In genomic region chr13:72960114-72960513, GRCh38 we compare ENCODE assay signal across 27 cellular contexts.
DNase-seq lines count a peak whose midpoint lies in the region; ATAC-seq and TF ChIP-seq lines count a peak whose summit lies in the region.
"Had no signal": no experiment of that assay in that cellular context is flagged by ENCODE, and none has a peak within 500 bp of the region (broad histone marks: within the 10 kb centered on the region; RNA-seq: fewer than 3 reads in every experiment).

No MANE protein-coding gene starts in this region.

- in situ Hi-C loops in mammary epithelial cell (cut with MboI; ENCODE audit: low sequenced_read_pairs in 2 of 2): no loop called here

- intact Hi-C loops in mammary epithelial cell (cut with micrococcal nuclease) (no loop called here), breast epithelium (cut with DNase I; ENCODE audit: low total_unique reads) (no loop called here), lower lobe of right lung (cut with DNase I) (no loop called here)

- whole genome bisulfite sequencing in mammary epithelial cell (ENCODE audit: low coverage, missing lambda C conversion rate): 99% methylated on average over 4 of the region's 4 CpGs
- WGBS in SK-N-SH (ENCODE audit: low lambda C conversion rate): 96% methylated on average over 4 of the region's 4 CpGs

- H3K4me1 ChIP-seq in mammary epithelial cell (ENCODE audit: insufficient read depth, low read length) (peaks cover 8% of the 10 kb centered on the region), breast epithelium (no peaks in the 10 kb centered on the region), lower lobe of right lung (peaks cover 5% of the 10 kb centered on the region), SK-N-SH (ENCODE audit: control insufficient read depth in 1 of 2, insufficient read depth in 2 of 2, low read depth in 1 of 2, low read length in 1 of 2) (no peaks in the 10 kb centered on the region)
- H3K4me1 ChIP-seq: heart right ventricle had no signal

- H3K79me2 ChIP-seq in mammary epithelial cell (ENCODE audit: insufficient read depth, low read length) (no peaks in the 10 kb centered on the region), SK-N-SH (ENCODE audit: insufficient read depth) (no peaks in the 10 kb centered on the region)

- H3K27me3 ChIP-seq in mammary epithelial cell (ENCODE audit: insufficient read depth, low read length) (no peaks in the 10 kb centered on the region), breast epithelium (no peaks in the 10 kb centered on the region), lower lobe of right lung (ENCODE audit: low read depth) (no peaks in the 10 kb centered on the region), SK-N-SH (ENCODE audit: insufficient read depth) (no peaks in the 10 kb centered on the region)
- H3K27me3 ChIP-seq: BLaER1 treated with 17β-estradiol and CSF1 and Interleukin-3, amounts not matched to agents 10 nM and 100 nM; heart right ventricle had no signal

- H3K9ac ChIP-seq in mammary epithelial cell (ENCODE audit: insufficient read depth, low read length) (no peak overlapping the region), SK-N-SH (no peak overlapping the region)
- H3K9ac ChIP-seq: BLaER1 treated with 17β-estradiol and CSF1 and Interleukin-3, amounts not matched to agents 10 nM and 100 nM had no signal

- DNase-seq in mammary epithelial cell: no peak
- DNase-seq in breast epithelium (ENCODE audit: low spot score in 2 of 2): no peak
- DNase-seq in WTC11 (ENCODE audit: low spot score): no peak
- no peak for DNase-seq in mesothelial cell of epicardium (ENCODE audit: low spot score in 2 of 2, unreplicated experiment in 2 of 2)
- DNase-seq in lower lobe of right lung: no peak
- no peak for DNase-seq in SK-N-SH
- DNase-seq: activated CD4-positive, alpha-beta T cell treated with anti-CD3 and anti-CD28 coated beads, Interleukin-2, amount 10 ng/mL, durations not matched to agents 7 days and 5 days; activated CD8-positive, alpha-beta memory T cell treated with anti-CD3 and anti-CD28 coated beads, Interleukin-2, amount 10 ng/mL, durations not matched to agents 7 days and 5 days; aorta; Calu3; heart right ventricle; Karpas-422; left ventricle myocardium superior; MV-4-11; NCI-H187 treated with DMSO at 0.1 percent for 48 hours; NCI-H446 treated with DMSO at 0.1 percent for 48 hours; stimulated activated naive B cell treated with anti-CD40 and anti-IgM and Interleukin-4, amounts not matched to agents 10 μg/mL and 1 μg/mL and 100 μg/mL, for 72 hours; T-helper 2 cell had no signal

- H3K4me1 Mint-ChIP-seq in WTC11: peaks cover 16% of the 10 kb centered on the region
- H3K4me1 Mint-ChIP-seq in mesothelial cell of epicardium: peaks cover 22% of the 10 kb centered on the region
- H3K4me1 Mint-ChIP-seq: activated CD4-positive, alpha-beta T cell treated with anti-CD3 and anti-CD28 coated beads, Interleukin-2, amount 10 ng/mL, durations not matched to agents 7 days and 5 days; activated CD8-positive, alpha-beta memory T cell treated with anti-CD3 and anti-CD28 coated beads, Interleukin-2, amount 10 ng/mL, durations not matched to agents 7 days and 5 days; activated T-helper 17 cell treated with anti-CD3 and anti-CD28 coated beads, Interleukin-2, amount 50 U/mL, for 72 hours had no signal

- POLR2A ChIA-PET in WTC11 (lab: Charles Lee) (interaction anchor here (0.7 kb wide), 1 partner anchor 257 kb away, joined by 3 read pairs; no protein-coding TSS in a partner anchor), SK-N-SH (lab: Yijun Ruan, JAX) (no interaction called here)

- H3K9me3 ChIP-seq in mammary epithelial cell (replicated peaks; ENCODE audit: insufficient read depth, low read length) (no peaks in the 10 kb centered on the region), breast epithelium (no peaks in the 10 kb centered on the region), lower lobe of right lung (no peaks in the 10 kb centered on the region), SK-N-SH (no peaks in the 10 kb centered on the region)
- H3K9me3 ChIP-seq: prostate gland had no signal

- no peaks in the 10 kb centered on the region for H3K27me3 Mint-ChIP-seq in WTC11 (ENCODE audit: low read depth)
- H3K27me3 Mint-ChIP-seq in mesothelial cell of epicardium (ENCODE audit: low read depth): no peaks in the 10 kb centered on the region
- H3K27me3 Mint-ChIP-seq: activated CD4-positive, alpha-beta T cell treated with anti-CD3 and anti-CD28 coated beads, Interleukin-2, amount 10 ng/mL, durations not matched to agents 7 days and 5 days; activated CD8-positive, alpha-beta memory T cell treated with anti-CD3 and anti-CD28 coated beads, Interleukin-2, amount 10 ng/mL, durations not matched to agents 7 days and 5 days; activated T-helper 17 cell treated with anti-CD3 and anti-CD28 coated beads, Interleukin-2, amount 50 U/mL, for 72 hours; central memory CD8-positive, alpha-beta T cell; stimulated activated naive B cell treated with anti-CD40 and anti-IgM and Interleukin-4, amounts not matched to agents 10 μg/mL and 1 μg/mL and 100 μg/mL, for 72 hours had no signal

- H3K36me3 ChIP-seq in mammary epithelial cell (ENCODE audit: insufficient read depth, low read length): no peaks in the 10 kb centered on the region
- H3K36me3 ChIP-seq in breast epithelium: no peaks in the 10 kb centered on the region
- H3K36me3 ChIP-seq in lower lobe of right lung: no peaks in the 10 kb centered on the region
- H3K36me3 ChIP-seq in SK-N-SH (replicated peaks in 1 of 2; ENCODE audit: control insufficient read depth in 1 of 2, insufficient read depth in 2 of 2, low read length in 1 of 2): peaks cover 2 to 13% of the 10 kb centered on the region in 2 experiments
- H3K36me3 ChIP-seq: prostate gland had no signal

- no peaks in the 10 kb centered on the region for H3F3A ChIP-seq in SK-N-SH (replicated peaks; ENCODE audit: insufficient read depth)

- ATAC-seq in WTC11 (no peak), lower lobe of right lung (no peak), HG02885 (IDR thresholded peaks at IDR 0.05; ENCODE audit: poor library complexity, unreplicated experiment) (no peak), GM21737 (IDR thresholded peaks at IDR 0.05; ENCODE audit: unreplicated experiment) (no peak)
- ATAC-seq: activated CD8-positive, alpha-beta memory T cell treated with anti-CD3 and anti-CD28 coated beads, Interleukin-2, amount 10 ng/mL, durations not matched to agents 7 days and 5 days; activated naive CD4-positive, alpha-beta T cell treated with anti-CD3 and anti-CD28 coated beads, Interleukin-2, amount 50 U/mL, for 72 hours; heart right ventricle; left ventricle myocardium superior; stimulated activated naive B cell treated with anti-CD40 and anti-IgM and Interleukin-4, amounts not matched to agents 10 μg/mL and 1 μg/mL and 100 μg/mL, for 72 hours had no signal

- dilution Hi-C loops in mammary epithelial cell (cut with HindIII; ENCODE audit: low sequenced_read_pairs): no loop called here

- H3K36me3 Mint-ChIP-seq in WTC11 (peaks cover 10% of the 10 kb centered on the region), mesothelial cell of epicardium (peaks cover 25% of the 10 kb centered on the region)

- BruUV-seq in mammary epithelial cell (replicated peaks; lab: Mats Ljungman, UMichigan): no TSS peak

- TF ChIP-seq CTCF in mammary epithelial cell (conservative IDR thresholded peaks at IDR 0.05 in 1 of 2, IDR thresholded peaks at IDR 0.05 in 1 of 2; ENCODE audit: extremely low read depth in 1 of 2, insufficient read depth in 1 of 2, low read depth in 1 of 2, low read length in 2 of 2): no peak
- no peak for TF ChIP-seq CTCF in breast epithelium (IDR thresholded peaks at IDR 0.05)
- TF ChIP-seq CTCF in WTC11 (IDR thresholded peaks at IDR 0.05): no peak
- TF ChIP-seq CTCF in mesothelial cell of epicardium (IDR thresholded peaks at IDR 0.05; ENCODE audit: unreplicated experiment): no peak
- TF ChIP-seq CTCF in lower lobe of right lung (IDR thresholded peaks at IDR 0.05): no peak
- no peak for TF ChIP-seq CTCF in SK-N-SH (IDR thresholded peaks at IDR 0.05)

- H3K4me3 Mint-ChIP-seq in WTC11: peak overlapping the region; percentile 30; the same call in 1 of the 2 replicates
- H3K4me3 Mint-ChIP-seq in mesothelial cell of epicardium: no peak overlapping the region
- H3K4me3 Mint-ChIP-seq: activated CD4-positive, alpha-beta T cell treated with anti-CD3 and anti-CD28 coated beads, Interleukin-2, amount 10 ng/mL, durations not matched to agents 7 days and 5 days; activated CD8-positive, alpha-beta memory T cell treated with anti-CD3 and anti-CD28 coated beads, Interleukin-2, amount 10 ng/mL, durations not matched to agents 7 days and 5 days; activated T-helper 17 cell treated with anti-CD3 and anti-CD28 coated beads, Interleukin-2, amount 50 U/mL, for 72 hours; central memory CD8-positive, alpha-beta T cell; neural crest cell; stimulated activated naive B cell treated with anti-CD40 and anti-IgM and Interleukin-4, amounts not matched to agents 10 μg/mL and 1 μg/mL and 100 μg/mL, for 72 hours had no signal

- TF ChIP-seq POLR2A in breast epithelium (IDR thresholded peaks at IDR 0.05): no peak

- H3K4me2 ChIP-seq in mammary epithelial cell (ENCODE audit: insufficient read depth, low read depth, low read length): peak overlapping the region; percentile 44
- no peak overlapping the region for H3K4me2 ChIP-seq in SK-N-SH
- H3K4me2 ChIP-seq: BLaER1 treated with 17β-estradiol and CSF1 and Interleukin-3, amounts not matched to agents 10 nM and 100 nM had no signal

- H3K27ac ChIP-seq in mammary epithelial cell (ENCODE audit: insufficient read depth, low read depth, low read length): peak overlapping the region; percentile 27
- H3K27ac ChIP-seq in breast epithelium: peak overlapping the region in 1 of 2 donors; percentile 27
- H3K27ac ChIP-seq in lower lobe of right lung: no peak overlapping the region
- no peak overlapping the region for H3K27ac ChIP-seq in SK-N-SH (ENCODE audit: low read depth in 2 of 2, low read length in 1 of 2)
- H3K27ac ChIP-seq: BLaER1 treated with 17β-estradiol and CSF1 and Interleukin-3, amounts not matched to agents 10 nM and 100 nM; heart right ventricle; SK-N-MC had no signal

- peaks cover 9% of the 10 kb centered on the region for H3K9me3 Mint-ChIP-seq in WTC11
- peaks cover 11% of the 10 kb centered on the region for H3K9me3 Mint-ChIP-seq in mesothelial cell of epicardium

- no peak for TF ChIP-seq RAD21 in SK-N-SH (IDR thresholded peaks at IDR 0.05; ENCODE audit: low read length)

- CTCF ChIA-PET in mammary epithelial cell (lab: Charles Lee; ENCODE audit: low non-redundant PET): no interaction called here
- CTCF ChIA-PET in WTC11 (lab: Charles Lee): no interaction called here
- CTCF ChIA-PET in SK-N-SH (lab: Yijun Ruan, JAX): no interaction called here

- TF ChIP-seq EP300 in SK-N-SH (IDR thresholded peaks at IDR 0.05; ENCODE audit: borderline replicate concordance in 1 of 2, low read depth in 1 of 2, low read length in 1 of 2): no peak

- H3K27ac Mint-ChIP-seq in WTC11: peak overlapping the region; percentile 87; the same call in 1 of the 2 replicates
- peak overlapping the region; percentile 81 for H3K27ac Mint-ChIP-seq in mesothelial cell of epicardium
- H3K27ac Mint-ChIP-seq: activated CD4-positive, alpha-beta T cell treated with anti-CD3 and anti-CD28 coated beads, Interleukin-2, amount 10 ng/mL, durations not matched to agents 7 days and 5 days; activated CD8-positive, alpha-beta memory T cell treated with anti-CD3 and anti-CD28 coated beads, Interleukin-2, amount 10 ng/mL, durations not matched to agents 7 days and 5 days; activated naive CD4-positive, alpha-beta T cell treated with anti-CD3 and anti-CD28 coated beads, Interleukin-2, amount 50 U/mL, for 72 hours; activated T-helper 17 cell treated with anti-CD3 and anti-CD28 coated beads, Interleukin-2, amount 50 U/mL, for 72 hours; stimulated activated naive B cell treated with anti-CD40 and anti-IgM and Interleukin-4, amounts not matched to agents 10 μg/mL and 1 μg/mL and 100 μg/mL, for 72 hours had no signal

- H4K20me1 ChIP-seq in mammary epithelial cell (ENCODE audit: insufficient read depth, low read length): no peaks in the 10 kb centered on the region
- no peaks in the 10 kb centered on the region for H4K20me1 ChIP-seq in SK-N-SH (ENCODE audit: insufficient read depth)
- H4K20me1 ChIP-seq: BLaER1 treated with 17β-estradiol and CSF1 and Interleukin-3, amounts not matched to agents 10 nM and 100 nM had no signal

- H2AFZ ChIP-seq in mammary epithelial cell (ENCODE audit: low read depth, low read length) (no peak overlapping the region), SK-N-SH (ENCODE audit: low read depth) (no peak overlapping the region)

- no peak overlapping the region for H3K4me3 ChIP-seq in mammary epithelial cell (replicated peaks in 1 of 3; ENCODE audit: insufficient read depth in 1 of 3, low read depth in 2 of 3, low read length in 3 of 3)
- no peak overlapping the region for H3K4me3 ChIP-seq in breast epithelium
- H3K4me3 ChIP-seq in lower lobe of right lung: no peak overlapping the region
- H3K4me3 ChIP-seq in SK-N-SH (ENCODE audit: low read depth in 2 of 2, low read length in 1 of 2): no peak overlapping the region
- H3K4me3 ChIP-seq: BLaER1 treated with 17β-estradiol and CSF1 and Interleukin-3, amounts not matched to agents 10 nM and 100 nM; heart right ventricle; prostate gland; SK-N-MC had no signal

- no peaks in the 10 kb centered on the region; the same call in 1 of the 2 replicates for H3K9me2 ChIP-seq in SK-N-SH
